ENCODE assay signal across 8 cellular contexts in genomic region chr1:23558872-23559135, GRCh38. TPM values are rescaled to one million over a fixed set of nuclear protein-coding genes. Genes with fewer than 3 reads are reported as not detected.
DNase-seq lines count a peak whose midpoint lies in the region; ATAC-seq and TF ChIP-seq lines count a peak whose summit lies in the region.

No MANE protein-coding gene starts in this region.

- H2BK5ac ChIP-seq in mesenchymal stem cell (ENCODE audit: low read depth, low read length, poor library complexity, severe bottlenecking) = no peak overlapping the region

- in situ Hi-C loops in astrocyte of the spinal cord (cut with HindIII; ENCODE audit: low sequenced_read_pairs) = no loop called here

- TF ChIP-seq POLR2A in vagina (IDR thresholded peaks at IDR 0.05) = no peak

- peak overlapping the region; percentile 97 for H3K9ac ChIP-seq in mesenchymal stem cell (ENCODE audit: low read length)

- peaks cover 23% of the 10 kb centered on the region for H3K36me3 ChIP-seq in right atrium auricular region
- H3K36me3 ChIP-seq in mesenchymal stem cell (ENCODE audit: control insufficient read depth in 1 of 2, insufficient read depth in 2 of 2, low read depth in 1 of 2, low read length in 2 of 2) = no peaks in the 10 kb centered on the region
- H3K36me3 ChIP-seq in vagina = no peaks in the 10 kb centered on the region

- ATAC-seq in left ventricle myocardium superior = no peak
- no peak for ATAC-seq in GM19397 (IDR thresholded peaks at IDR 0.05; ENCODE audit: unreplicated experiment)

- no peak overlapping the region for H2AFZ ChIP-seq in mesenchymal stem cell (ENCODE audit: low read depth, low read length)

- intact Hi-C loops in left ventricle myocardium superior (cut with micrococcal nuclease) (no loop called here), vagina (cut with DNase I) (no loop called here)

- no peak overlapping the region for H2AK5ac ChIP-seq in mesenchymal stem cell (ENCODE audit: low read length, severe bottlenecking)

- H4K8ac ChIP-seq in mesenchymal stem cell (ENCODE audit: low read length) = peak overlapping the region; percentile 60

- H3K79me1 ChIP-seq in mesenchymal stem cell (replicated peaks; ENCODE audit: low read length, poor library complexity, severe bottlenecking) = peaks cover 3% of the 10 kb centered on the region

- peak overlapping the region; percentile 80 for H3K4me2 ChIP-seq in mesenchymal stem cell (ENCODE audit: low read length, poor library complexity, severe bottlenecking)

- no peak overlapping the region for H2BK15ac ChIP-seq in mesenchymal stem cell (ENCODE audit: low read depth, poor library complexity, severe bottlenecking)

- H4K91ac ChIP-seq in mesenchymal stem cell (ENCODE audit: low read length) = peak overlapping the region; percentile 53

- peak overlapping the region in 1 of 2 experiments; percentile 2 for H3K23ac ChIP-seq in mesenchymal stem cell (ENCODE audit: low read length in 2 of 2)

- H3K18ac ChIP-seq in mesenchymal stem cell (ENCODE audit: low read depth in 1 of 2, low read length in 2 of 2) = peak overlapping the region; percentile 79 to 93

- H3K27ac ChIP-seq in right atrium auricular region (peak overlapping the region; percentile 90 to 93), mesenchymal stem cell (ENCODE audit: low read length, poor library complexity, severe bottlenecking) (no peak overlapping the region), vagina (peak overlapping the region; percentile 86)

- peaks cover 0 to 68% of the 10 kb centered on the region in 2 donors for H3K4me1 ChIP-seq in right atrium auricular region
- peaks cover 33% of the 10 kb centered on the region for H3K4me1 ChIP-seq in mesenchymal stem cell (ENCODE audit: control insufficient read depth, insufficient read depth, low read depth, low read length)
- H3K4me1 ChIP-seq in vagina = peaks cover 76% of the 10 kb centered on the region

- WGBS in mesenchymal stem cell = under 1% methylated on average over 14 of the region's 14 CpGs

- H3K4ac ChIP-seq in mesenchymal stem cell (ENCODE audit: low read depth in 1 of 2, low read length in 2 of 2) = peak overlapping the region; percentile 7 to 53

- no peak for DNase-seq in right atrium auricular region (ENCODE audit: low spot score)
- no peak for DNase-seq in left ventricle myocardium superior
- DNase-seq in astrocyte of the spinal cord (ENCODE audit: low read depth, low spot score) = no peak
- no peak for DNase-seq in mesenchymal stem cell
- no peak for DNase-seq in vagina (ENCODE audit: extremely low spot score in 2 of 2)
- no peak for DNase-seq in activated gamma-delta T cell treated with Interleukin-2 at 50 U/mL for 16 hours
- DNase-seq in NCI-H345 (lab: John Stamatoyannopoulos, UW) = no peak

- H3K9me3 ChIP-seq in right atrium auricular region (no peaks in the 10 kb centered on the region), mesenchymal stem cell (ENCODE audit: control insufficient read depth, low read length) (no peaks in the 10 kb centered on the region), vagina (no peaks in the 10 kb centered on the region)

- H3K14ac ChIP-seq in mesenchymal stem cell (ENCODE audit: low read length in 2 of 2) = peak overlapping the region in 1 of 2 experiments; percentile 93

- H2BK120ac ChIP-seq in mesenchymal stem cell (ENCODE audit: low read depth, low read length) = peak overlapping the region; percentile 76

- TF ChIP-seq CTCF in right atrium auricular region (IDR thresholded peaks at IDR 0.05) = no peak
- TF ChIP-seq CTCF in astrocyte of the spinal cord (IDR thresholded peaks at IDR 0.05; ENCODE audit: low read depth, low read length) = no peak
- TF ChIP-seq CTCF in vagina (IDR thresholded peaks at IDR 0.05) = no peak

- peak overlapping the region; percentile 68 to 79 for H3K4me3 ChIP-seq in right atrium auricular region
- peak overlapping the region; percentile 100 for H3K4me3 ChIP-seq in astrocyte of the spinal cord (ENCODE audit: low read depth, low read length)
- H3K4me3 ChIP-seq in mesenchymal stem cell (ENCODE audit: insufficient read depth in 1 of 2, low read depth in 1 of 2, low read length in 2 of 2) = peak overlapping the region; percentile 68 to 86
- H3K4me3 ChIP-seq in vagina = peak overlapping the region; percentile 65 to 73

- H3K27me3 ChIP-seq in right atrium auricular region = no peaks in the 10 kb centered on the region
- peaks cover 0 to 16% of the 10 kb centered on the region in 2 experiments for H3K27me3 ChIP-seq in mesenchymal stem cell (ENCODE audit: control insufficient read depth in 1 of 2, insufficient read depth in 1 of 2, low read length in 2 of 2)
- H3K27me3 ChIP-seq in vagina = no peaks in the 10 kb centered on the region

- H2BK12ac ChIP-seq in mesenchymal stem cell (ENCODE audit: low read length in 2 of 2) = no peak overlapping the region

RNA-seq across cellular contexts. Expression of gene ID3, which starts 0.5 kb away (rescaled TPM):
- total RNA-seq in right atrium auricular region (100 to 1,000 TPM; 145 to 357 TPM), left ventricle myocardium superior (82.4 TPM), vagina (358 TPM)
- 497 TPM for polyA plus RNA-seq in mesenchymal stem cell (2013, experiment 1 of 2)
- 504 TPM for polyA plus RNA-seq in mesenchymal stem cell (2013, experiment 2 of 2)

RNA-seq across cellular contexts. Expression of gene E2F2, which starts 27.8 kb away (rescaled TPM):
- under 1 TPM; 0.20 to 0.33 TPM for total RNA-seq in right atrium auricular region
- total RNA-seq in left ventricle myocardium superior = 0.35 TPM
- 0.59 TPM for polyA plus RNA-seq in mesenchymal stem cell (2013, experiment 1 of 2)
- polyA plus RNA-seq in mesenchymal stem cell (2013, experiment 2 of 2) = 0.44 TPM
- total RNA-seq in vagina = 2.9 TPM
